Comparison of ENCODE assay signal across 1 cellular context in the genomic region with DNA sequence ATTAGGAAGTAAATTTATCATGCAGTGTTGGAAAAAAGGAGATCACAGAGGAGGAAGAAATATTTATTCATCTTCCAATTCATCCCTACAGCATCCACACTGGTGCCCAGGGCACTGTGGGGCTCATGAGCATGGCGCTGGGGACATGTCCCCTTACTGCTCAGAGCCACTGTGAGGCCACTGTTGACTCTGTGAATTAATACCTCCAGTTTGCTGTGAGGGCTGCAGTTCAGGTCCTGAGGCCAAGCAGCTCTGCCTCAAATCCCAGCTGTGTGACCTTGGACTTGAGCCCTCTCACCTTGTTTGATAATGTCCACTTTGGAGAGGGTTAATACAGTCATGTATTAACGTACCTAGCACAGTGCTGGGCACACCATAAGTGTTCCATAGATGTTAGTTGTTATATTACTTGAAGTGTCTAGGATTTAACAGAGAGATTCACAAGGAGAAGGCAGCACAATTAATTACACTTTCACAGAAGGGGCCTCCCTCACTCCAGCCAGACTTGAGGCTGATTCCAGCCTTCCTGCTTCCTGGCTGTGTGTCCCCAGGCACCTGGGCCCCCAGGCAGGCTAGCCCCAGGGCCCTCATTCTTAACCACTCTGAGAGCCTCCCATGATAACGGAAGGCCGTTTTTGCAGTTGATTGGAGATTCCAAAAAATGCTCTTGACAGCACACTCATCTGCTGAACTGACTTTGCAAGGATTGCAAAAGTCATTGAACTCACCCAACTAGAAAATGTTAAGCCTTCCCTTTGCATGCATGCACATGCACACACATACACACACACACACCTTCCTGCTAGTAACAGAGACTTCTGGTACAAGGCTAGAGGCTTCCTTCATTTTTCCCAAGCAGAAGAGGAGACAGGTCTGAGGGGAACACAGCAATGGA.
TF ChIP-seq lines count a peak whose summit lies in the region.

No MANE protein-coding gene starts in this region.

TF ChIP-seq in K562, 482 proteins besides CTCF, POLR2A, EP300 and RAD21:
- TF ChIP-seq, protein P1, sequence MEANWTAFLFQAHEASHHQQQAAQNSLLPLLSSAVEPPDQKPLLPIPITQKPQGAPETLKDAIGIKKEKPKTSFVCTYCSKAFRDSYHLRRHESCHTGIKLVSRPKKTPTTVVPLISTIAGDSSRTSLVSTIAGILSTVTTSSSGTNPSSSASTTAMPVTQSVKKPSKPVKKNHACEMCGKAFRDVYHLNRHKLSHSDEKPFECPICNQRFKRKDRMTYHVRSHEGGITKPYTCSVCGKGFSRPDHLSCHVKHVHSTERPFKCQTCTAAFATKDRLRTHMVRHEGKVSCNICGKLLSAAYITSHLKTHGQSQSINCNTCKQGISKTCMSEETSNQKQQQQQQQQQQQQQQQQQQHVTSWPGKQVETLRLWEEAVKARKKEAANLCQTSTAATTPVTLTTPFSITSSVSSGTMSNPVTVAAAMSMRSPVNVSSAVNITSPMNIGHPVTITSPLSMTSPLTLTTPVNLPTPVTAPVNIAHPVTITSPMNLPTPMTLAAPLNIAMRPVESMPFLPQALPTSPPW (CRISPR knock-in tag; IDR thresholded peaks at IDR 0.05) = no peak
- TF ChIP-seq FOSL1 (tag; conservative IDR thresholded peaks at IDR 0.05) = peak; percentile 11; the same call in 1 of the 2 replicates
- no peak for TF ChIP-seq ZNF347 (CRISPR knock-in tag; IDR thresholded peaks at IDR 0.05; ENCODE audit: low read depth)
- no peak for TF ChIP-seq SPI1 (IDR thresholded peaks at IDR 0.05; ENCODE audit: borderline replicate concordance, low read depth, low read length)
- TF ChIP-seq CREM (IDR thresholded peaks at IDR 0.05; ENCODE audit: low read depth) = no peak
- no peak for TF ChIP-seq SIRT6 (IDR thresholded peaks at IDR 0.05; ENCODE audit: low read depth, low read length)
